Comparison of ENCODE assay signal across 2 cellular contexts in the genomic region with DNA sequence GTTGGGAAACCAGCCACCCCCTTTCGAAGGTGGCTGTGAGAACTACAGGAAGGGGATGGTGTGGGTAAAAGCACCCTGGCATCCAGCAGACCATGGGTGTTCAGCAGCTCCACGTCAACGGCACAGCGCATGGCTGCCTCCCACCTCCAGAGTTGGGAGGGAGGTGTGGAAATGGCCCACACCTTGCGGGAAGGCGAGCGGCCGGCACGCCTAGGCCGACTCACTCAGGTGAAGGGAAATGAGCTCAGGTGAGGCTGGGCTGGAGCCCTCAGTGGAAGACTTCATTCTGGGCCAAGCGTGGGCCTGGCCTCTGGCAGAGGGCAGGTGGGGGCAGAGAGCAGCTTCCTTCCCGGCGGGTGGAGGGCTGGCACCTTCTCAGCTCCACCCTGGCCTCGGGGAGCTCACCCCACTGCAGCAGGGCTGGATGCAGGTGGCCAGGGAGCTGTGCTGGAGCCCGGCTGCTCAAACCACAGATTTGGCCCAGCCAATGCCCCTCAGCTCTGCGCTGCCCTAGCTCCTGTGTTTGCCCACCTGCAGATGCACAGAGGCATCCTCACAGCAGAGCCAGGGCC.
TF ChIP-seq lines count a peak whose summit lies in the region.

No MANE protein-coding gene starts in this region.

TF ChIP-seq in HCT116, 20 proteins besides CTCF, POLR2A, EP300 and RAD21:
- TF ChIP-seq ZFX (IDR thresholded peaks at IDR 0.05) = peak; percentile 58; the same call in 1 of the 2 replicates
- no peak for TF ChIP-seq ELF1 (IDR thresholded peaks at IDR 0.05; ENCODE audit: borderline replicate concordance, low read depth)

TF ChIP-seq in SK-N-SH, 30 proteins besides CTCF, POLR2A, EP300 and RAD21:
- TF ChIP-seq RXRA (IDR thresholded peaks at IDR 0.05; ENCODE audit: borderline replicate concordance, low read depth) (no peak), EZH2phosphoT487 (IDR thresholded peaks at IDR 0.05; ENCODE audit: borderline replicate concordance, low read depth) (no peak), TAF1 (IDR thresholded peaks at IDR 0.05; ENCODE audit: borderline replicate concordance, low read depth, low read length) (no peak), MEF2A (IDR thresholded peaks at IDR 0.05; ENCODE audit: borderline replicate concordance, low read depth) (no peak)
TF ChIP-seq in SK-N-SH: peak in this region for 0.
